ENCODE assay signal across 11 cellular contexts in the genomic region with DNA sequence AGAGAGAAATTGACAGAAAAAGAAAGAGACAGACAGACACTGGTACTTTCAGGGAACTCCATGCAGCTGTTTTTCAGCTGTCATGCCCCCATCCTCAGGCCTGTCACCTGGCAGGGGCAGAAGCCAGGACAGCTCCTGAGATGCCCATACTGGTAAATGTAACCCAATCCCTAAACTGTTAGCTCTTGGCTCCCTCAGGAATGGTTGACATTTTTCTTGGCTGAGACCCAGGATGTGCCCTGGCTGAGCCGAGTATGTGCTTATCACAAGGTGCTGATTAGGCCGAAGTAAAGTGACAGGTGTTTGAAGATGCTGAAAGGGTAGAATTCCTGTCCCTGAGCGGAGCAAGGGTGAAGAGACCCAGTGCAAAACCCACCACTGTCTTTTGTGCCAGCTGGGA. TPM values are rescaled to one million over a fixed set of nuclear protein-coding genes. Genes with fewer than 3 reads are reported as not detected.
DNase-seq lines count a peak whose midpoint lies in the region; ATAC-seq and TF ChIP-seq lines count a peak whose summit lies in the region.
"Had no signal": no experiment of that assay in that cellular context is flagged by ENCODE, and none has a peak within 500 bp of the region (broad histone marks: within the 10 kb centered on the region; RNA-seq: fewer than 3 reads in every experiment).

No MANE protein-coding gene starts in this region.

- H3K4me1 ChIP-seq in adipocyte (ENCODE audit: control insufficient read depth, insufficient read depth, low read length) (peaks cover 41% of the 10 kb centered on the region), left lung (peaks cover 0 to 3% of the 10 kb centered on the region in 2 donors)

- intact Hi-C loops in left lung (cut with DNase I): no loop called here

- H3K4me3 ChIP-seq in adipocyte (ENCODE audit: low read length) (peak overlapping the region; percentile 9), left lung (no peak overlapping the region)
- H3K4me3 ChIP-seq: dorsolateral prefrontal cortex had no signal

- TF ChIP-seq CTCF in left lung (IDR thresholded peaks at IDR 0.05): no peak
- TF ChIP-seq CTCF in GM13977 (IDR thresholded peaks at IDR 0.05; ENCODE audit: extremely low read depth, insufficient read depth, missing control alignments): no peak

- no peaks in the 10 kb centered on the region for H3K27me3 ChIP-seq in adipocyte (replicated peaks; ENCODE audit: control insufficient read depth, insufficient read depth, low read length)
- H3K27me3 ChIP-seq in left lung: no peaks in the 10 kb centered on the region
- H3K27me3 ChIP-seq: dorsolateral prefrontal cortex had no signal

- peak; percentile 53 for DNase-seq in COLO668 (lab: John Stamatoyannopoulos, UW; ENCODE audit: unreplicated experiment)
- peak; percentile 99 for DNase-seq in NCI-H2029 treated with DMSO at 0.1 percent for 48 hours (lab: John Stamatoyannopoulos, UW)
- no peak for DNase-seq in adipocyte (ENCODE audit: low read depth)
- no peak for DNase-seq in left lung
- DNase-seq in iPS-NIHi7 (ENCODE audit: extremely low spot score): no peak
- DNase-seq in GM13977 (ENCODE audit: low spot score): no peak
- DNase-seq: ACHN; activated CD8-positive, alpha-beta T cell treated with anti-CD3 and anti-CD28 coated beads, Interleukin-2, amount 10 ng/mL, durations not matched to agents 7 days and 5 days; dorsolateral prefrontal cortex had no signal

- H3K36me3 ChIP-seq in adipocyte (ENCODE audit: control insufficient read depth, insufficient read depth, low read length, severe bottlenecking) (peaks cover 68% of the 10 kb centered on the region), left lung (peaks cover 0 to 14% of the 10 kb centered on the region in 2 donors)

- in situ Hi-C loops in GM13977 (cut with MboI; ENCODE audit: low pct_unique_long_range_greater_than_20kb, low sequenced_read_pairs, unreplicated experiment): no loop called here

- peak overlapping the region; percentile 70 for H3K9ac ChIP-seq in adipocyte (ENCODE audit: low read length)

- ATAC-seq in left lung (peak; percentile 59), HG03469 (IDR thresholded peaks at IDR 0.05; ENCODE audit: unreplicated experiment) (no peak), HG03045 (IDR thresholded peaks at IDR 0.05; ENCODE audit: unreplicated experiment) (no peak)
- ATAC-seq: activated CD8-positive, alpha-beta T cell treated with anti-CD3 and anti-CD28 coated beads, Interleukin-2, amount 10 ng/mL, durations not matched to agents 7 days and 5 days had no signal

- H3K27ac ChIP-seq in left lung: no peak overlapping the region
- H3K27ac ChIP-seq: dorsolateral prefrontal cortex had no signal

- H3K9me3 ChIP-seq in adipocyte (ENCODE audit: control insufficient read depth, low read length) (no peaks in the 10 kb centered on the region), left lung (no peaks in the 10 kb centered on the region)

RNA-seq across cellular contexts. Expression of gene PGM1, which starts 50.7 kb away (rescaled TPM):
- 10 to 100 TPM; 46.0 to 65.6 TPM for total RNA-seq in left lung

Comparison
In these comparisons a context has a peak if more than half of its experiments do, and no peak if none do; other contexts are left out.
1. DNase-seq: peak in COLO668 (single experiment) and NCI-H2029 treated with DMSO at 0.1 percent for 48 hours (single experiment); none in adipocyte (single experiment), left lung (0 of 2), iPS-NIHi7 (single experiment) and GM13977 (single experiment).